ENCODE assay signal across 9 cellular contexts in the genomic region with DNA sequence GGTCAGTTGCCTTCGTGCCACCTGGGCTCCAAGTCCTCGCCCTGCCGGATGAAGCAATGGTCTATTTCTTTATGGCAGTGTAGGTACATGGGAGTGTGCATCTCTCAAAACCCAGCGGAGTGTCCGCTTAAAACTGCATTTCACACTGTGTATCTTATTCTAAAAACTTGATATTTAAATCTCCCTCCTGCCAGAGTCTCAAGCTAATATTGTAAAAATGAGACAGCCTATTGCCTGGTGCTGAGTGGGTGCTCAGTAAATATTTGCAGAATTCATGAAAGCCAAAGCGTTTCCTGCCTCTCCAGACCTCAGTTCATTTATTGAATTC. TPM values are rescaled to one million over a fixed set of nuclear protein-coding genes. Genes with fewer than 3 reads are reported as not detected.
DNase-seq lines count a peak whose midpoint lies in the region; ATAC-seq and TF ChIP-seq lines count a peak whose summit lies in the region.
"Had no signal": no experiment of that assay in that cellular context is flagged by ENCODE, and none has a peak within 500 bp of the region (broad histone marks: within the 10 kb centered on the region; RNA-seq: fewer than 3 reads in every experiment).

No MANE protein-coding gene starts in this region.

- no peak for TF ChIP-seq CTCF in GM12865 (IDR thresholded peaks at IDR 0.05; ENCODE audit: insufficient read depth, low read depth, low read length, missing control alignments)
- no peak for TF ChIP-seq CTCF in NB4 (IDR thresholded peaks at IDR 0.05; ENCODE audit: low read depth, low read length)
- TF ChIP-seq CTCF in dorsolateral prefrontal cortex (IDR thresholded peaks at IDR 0.05 in 54 of 56, conservative IDR thresholded peaks at IDR 0.05 in 2 of 56; ENCODE audit: low read depth in 1 of 56, partially characterized antibody in 56 of 56), result peak in 2 of 56 donors; percentile 0 to 8
- TF ChIP-seq CTCF in neural crest cell (conservative IDR thresholded peaks at IDR 0.05), result no peak

- H3K4me3 ChIP-seq in GM12865 (ENCODE audit: low read depth, low read length) (peak overlapping the region; percentile 53), NB4 (ENCODE audit: low read depth, low read length) (peak overlapping the region; percentile 69), dorsolateral prefrontal cortex (peak overlapping the region; percentile 45 to 96 (median 85))

- no peak for ATAC-seq in GM19023 (IDR thresholded peaks at IDR 0.05; ENCODE audit: unreplicated experiment)

- peaks cover 27% of the 10 kb centered on the region for H3K4me1 Mint-ChIP-seq in neural crest cell

- H3K4me3 Mint-ChIP-seq in neural crest cell, result peak overlapping the region; percentile 81

- no peak for DNase-seq in GM12865 (ENCODE audit: low read depth)
- DNase-seq in NB4 (ENCODE audit: low read depth), result no peak
- DNase-seq in dorsolateral prefrontal cortex, result no peak
- no peak for DNase-seq in neural crest cell (ENCODE audit: low read depth, low spot score)
- DNase-seq in hypothalamus (lab: John Stamatoyannopoulos, UW), result no peak
- DNase-seq in cortex of kidney (lab: John Stamatoyannopoulos, UW), result no peak
- no peak for DNase-seq in NCI-H128 (lab: John Stamatoyannopoulos, UW; ENCODE audit: unreplicated experiment)

- H3K27ac Mint-ChIP-seq in neural crest cell (ENCODE audit: unreplicated experiment), result no peak overlapping the region

- H3K36me3 Mint-ChIP-seq in neural crest cell (ENCODE audit: low read depth), result no peaks in the 10 kb centered on the region

- TF ChIP-seq POLR2A in NB4 (IDR thresholded peaks at IDR 0.05; ENCODE audit: extremely low read depth, insufficient read length), result no peak

- no peaks in the 10 kb centered on the region for H3K27me3 ChIP-seq in dorsolateral prefrontal cortex

- no peaks in the 10 kb centered on the region for H3K27me3 Mint-ChIP-seq in neural crest cell (ENCODE audit: low read depth)

- no peaks in the 10 kb centered on the region for H3K9me3 Mint-ChIP-seq in neural crest cell

- peak overlapping the region in 54 of 59 donors; percentile 4 to 96 (median 75) for H3K27ac ChIP-seq in dorsolateral prefrontal cortex

- intact Hi-C loops in dorsolateral prefrontal cortex (cut with DNase I), result loop anchor here in 1 of 2 donors (5.0 to 10.0 kb wide), 2 partner anchors 71 to 113 kb away; no protein-coding TSS in a partner anchor

RNA-seq across cellular contexts. Expression of gene TBC1D2B, which starts 0.3 kb away (rescaled TPM):
- total RNA-seq in dorsolateral prefrontal cortex (10 to 100 TPM; 18.5 to 62.5 (median 37.5) TPM), neural crest cell (19.7 and 21.8 TPM in 2 replicates)

RNA-seq across cellular contexts. Expression of gene SH2D7, which starts 14.5 kb away (rescaled TPM):
- not detected for total RNA-seq in dorsolateral prefrontal cortex
- total RNA-seq in neural crest cell, result not detected in 2 replicates
- total RNA-seq: SK-MEL-5 had no signal

RNA-seq across cellular contexts. Expression of gene CIB2, which starts 53.4 kb away (rescaled TPM):
- total RNA-seq in dorsolateral prefrontal cortex, result 10 to 100 TPM in 62 of 120 experiments, 1 to 10 TPM in 58; 4.3 to 20.5 (median 10.0) TPM
- 36.5 and 37.7 TPM in 2 replicates for total RNA-seq in neural crest cell
